In genomic region chr19:49929121-49929610, GRCh38 we compare ENCODE assay signal across 8 cellular contexts. TPM values are rescaled to one million over a fixed set of nuclear protein-coding genes. Genes with fewer than 3 reads are reported as not detected.
DNase-seq lines count a peak whose midpoint lies in the region; TF ChIP-seq lines count a peak whose summit lies in the region.

A gene with protein sequence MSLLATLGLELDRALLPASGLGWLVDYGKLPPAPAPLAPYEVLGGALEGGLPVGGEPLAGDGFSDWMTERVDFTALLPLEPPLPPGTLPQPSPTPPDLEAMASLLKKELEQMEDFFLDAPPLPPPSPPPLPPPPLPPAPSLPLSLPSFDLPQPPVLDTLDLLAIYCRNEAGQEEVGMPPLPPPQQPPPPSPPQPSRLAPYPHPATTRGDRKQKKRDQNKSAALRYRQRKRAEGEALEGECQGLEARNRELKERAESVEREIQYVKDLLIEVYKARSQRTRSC (plus strand): TSS chr19:49929205. CDS start chr19:49930851, 1,646 bp downstream.
A gene with protein sequence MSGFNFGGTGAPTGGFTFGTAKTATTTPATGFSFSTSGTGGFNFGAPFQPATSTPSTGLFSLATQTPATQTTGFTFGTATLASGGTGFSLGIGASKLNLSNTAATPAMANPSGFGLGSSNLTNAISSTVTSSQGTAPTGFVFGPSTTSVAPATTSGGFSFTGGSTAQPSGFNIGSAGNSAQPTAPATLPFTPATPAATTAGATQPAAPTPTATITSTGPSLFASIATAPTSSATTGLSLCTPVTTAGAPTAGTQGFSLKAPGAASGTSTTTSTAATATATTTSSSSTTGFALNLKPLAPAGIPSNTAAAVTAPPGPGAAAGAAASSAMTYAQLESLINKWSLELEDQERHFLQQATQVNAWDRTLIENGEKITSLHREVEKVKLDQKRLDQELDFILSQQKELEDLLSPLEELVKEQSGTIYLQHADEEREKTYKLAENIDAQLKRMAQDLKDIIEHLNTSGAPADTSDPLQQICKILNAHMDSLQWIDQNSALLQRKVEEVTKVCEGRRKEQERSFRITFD (minus strand): TSS chr19:49929504. CDS start chr19:49909807, 19,697 bp downstream.

- peaks cover 79% of the 10 kb centered on the region for H3K36me3 Mint-ChIP-seq in activated T-helper 2 cell treated with anti-CD3 and anti-CD28 coated beads, Interferon-gamma antibody, Interleukin-2, Interleukin-4, amounts not matched to agents 10 μg/mL and 5 μg/mL and 100 μg/mL, durations not matched to agents 14 hours and 24 hours and 36 hours (ENCODE audit: low read depth)
- peaks cover 44% of the 10 kb centered on the region for H3K36me3 Mint-ChIP-seq in nephron (ENCODE audit: low read depth)
- H3K36me3 Mint-ChIP-seq in stimulated activated naive CD8-positive, alpha-beta T cell treated with anti-CD3 and anti-CD28 coated beads, Interleukin-15, Interleukin-2, amounts not matched to agents 100 ng/mL and 50 ng/mL, for 24 hours (ENCODE audit: low read depth) = peaks cover 64% of the 10 kb centered on the region

- DNase-seq in Daoy (ENCODE audit: low read depth) (peak; percentile 95), GM23248 (peak; percentile 89), Kasumi-1 (lab: John Stamatoyannopoulos, UW) (peak; percentile 80 to 92), RPMI7951 (ENCODE audit: low read depth) (peak; percentile 85), fibroblast of peridontal ligament (ENCODE audit: extremely low read depth) (peak; percentile 81)
- peak; percentile 90 for DNase-seq in activated T-helper 2 cell treated with anti-CD3 and anti-CD28 coated beads, Interferon-gamma antibody, Interleukin-2, Interleukin-4, amounts not matched to agents 10 μg/mL and 5 μg/mL and 100 μg/mL, durations not matched to agents 14 hours and 24 hours and 36 hours (ENCODE audit: low spot score)

- 0 to 2% methylated on average over 31 to 48 of the region's 48 CpGs for WGBS in GM23248 (ENCODE audit: low coverage in 1 of 2, low lambda C conversion rate in 2 of 2, missing lambda C conversion rate in 2 of 2), 2 experiments

- peaks cover 50% of the 10 kb centered on the region for H3K79me2 ChIP-seq in GM23248 (ENCODE audit: insufficient read depth)

- H2AFZ ChIP-seq in GM23248 = peak within 1 kb of the TSS; percentile 93

- H3K4me3 Mint-ChIP-seq in activated T-helper 2 cell treated with anti-CD3 and anti-CD28 coated beads, Interferon-gamma antibody, Interleukin-2, Interleukin-4, amounts not matched to agents 10 μg/mL and 5 μg/mL and 100 μg/mL, durations not matched to agents 14 hours and 24 hours and 36 hours (ENCODE audit: low read depth) = peak within 1 kb of the TSS; percentile 98
- peak within 1 kb of the TSS; percentile 90 to 95 (median 95) for H3K4me3 Mint-ChIP-seq in nephron
- H3K4me3 Mint-ChIP-seq in stimulated activated naive CD8-positive, alpha-beta T cell treated with anti-CD3 and anti-CD28 coated beads, Interleukin-15, Interleukin-2, amounts not matched to agents 100 ng/mL and 50 ng/mL, for 24 hours = peak within 1 kb of the TSS; percentile 98

- no peaks in the 10 kb centered on the region for H3K27me3 ChIP-seq in GM23248 (replicated peaks; ENCODE audit: insufficient read depth)

- in situ Hi-C loops in GM23248 (cut with MboI) = loop anchor here (25.0 kb wide), 1 partner anchor 208 kb away; no protein-coding TSS in a partner anchor

- peaks cover 7% of the 10 kb centered on the region; the same call in 1 of the 2 replicates for H3K4me1 ChIP-seq in GM23248 (ENCODE audit: insufficient read depth)

- intact Hi-C loops in activated T-helper 2 cell treated with anti-CD3 and anti-CD28 coated beads, Interferon-gamma antibody, Interleukin-2, Interleukin-4, amounts not matched to agents 10 μg/mL and 5 μg/mL and 100 μg/mL, durations not matched to agents 14 hours and 24 hours and 36 hours (cut with micrococcal nuclease) = loop anchor here (2.0 kb wide), 4 partner anchors 32 to 400 kb away; partner anchors contain the start of genes AKT1S1, IL4I1, KCNC3 and RRAS

- no peaks in the 10 kb centered on the region for H3K9me3 ChIP-seq in GM23248 (ENCODE audit: low read depth)

- peaks cover 12% of the 10 kb centered on the region for H3F3A ChIP-seq in GM23248 (ENCODE audit: insufficient read depth)

- H3K9me2 ChIP-seq in GM23248 (ENCODE audit: insufficient read depth) = no peaks in the 10 kb centered on the region

- peak within 1 kb of the TSS; percentile 87 for H3K27ac ChIP-seq in GM23248

- H3K9me3 Mint-ChIP-seq in activated T-helper 2 cell treated with anti-CD3 and anti-CD28 coated beads, Interferon-gamma antibody, Interleukin-2, Interleukin-4, amounts not matched to agents 10 μg/mL and 5 μg/mL and 100 μg/mL, durations not matched to agents 14 hours and 24 hours and 36 hours = no peaks in the 10 kb centered on the region
- no peaks in the 10 kb centered on the region for H3K9me3 Mint-ChIP-seq in nephron
- H3K9me3 Mint-ChIP-seq in stimulated activated naive CD8-positive, alpha-beta T cell treated with anti-CD3 and anti-CD28 coated beads, Interleukin-15, Interleukin-2, amounts not matched to agents 100 ng/mL and 50 ng/mL, for 24 hours = peaks cover 4% of the 10 kb centered on the region

- peaks cover 36% of the 10 kb centered on the region for H3K4me1 Mint-ChIP-seq in activated T-helper 2 cell treated with anti-CD3 and anti-CD28 coated beads, Interferon-gamma antibody, Interleukin-2, Interleukin-4, amounts not matched to agents 10 μg/mL and 5 μg/mL and 100 μg/mL, durations not matched to agents 14 hours and 24 hours and 36 hours (ENCODE audit: low read depth)
- H3K4me1 Mint-ChIP-seq in nephron = peaks cover 28% of the 10 kb centered on the region
- H3K4me1 Mint-ChIP-seq in stimulated activated naive CD8-positive, alpha-beta T cell treated with anti-CD3 and anti-CD28 coated beads, Interleukin-15, Interleukin-2, amounts not matched to agents 100 ng/mL and 50 ng/mL, for 24 hours (ENCODE audit: low read depth) = peaks cover 84% of the 10 kb centered on the region

- H3K27ac Mint-ChIP-seq in activated T-helper 2 cell treated with anti-CD3 and anti-CD28 coated beads, Interferon-gamma antibody, Interleukin-2, Interleukin-4, amounts not matched to agents 10 μg/mL and 5 μg/mL and 100 μg/mL, durations not matched to agents 14 hours and 24 hours and 36 hours = peak within 1 kb of the TSS; percentile 98
- H3K27ac Mint-ChIP-seq in nephron = peak within 1 kb of the TSS; percentile 94 to 98 (median 96)
- H3K27ac Mint-ChIP-seq in stimulated activated naive CD8-positive, alpha-beta T cell treated with anti-CD3 and anti-CD28 coated beads, Interleukin-15, Interleukin-2, amounts not matched to agents 100 ng/mL and 50 ng/mL, for 24 hours = peak within 1 kb of the TSS; percentile 98

- peaks cover 7% of the 10 kb centered on the region; the same call in 1 of the 2 replicates for H3K36me3 ChIP-seq in GM23248 (ENCODE audit: low read depth)

- no peaks in the 10 kb centered on the region for H4K20me1 ChIP-seq in GM23248 (ENCODE audit: insufficient read depth)

- peak within 1 kb of the TSS; percentile 98 for H3K4me3 ChIP-seq in GM23248

- no peak for TF ChIP-seq CTCF in nephron (IDR thresholded peaks at IDR 0.05; ENCODE audit: unreplicated experiment in 3 of 3)

- H3K4me2 ChIP-seq in GM23248 (ENCODE audit: unreplicated experiment) = peak within 1 kb of the TSS; percentile 80

- H3K9ac ChIP-seq in GM23248 = peak within 1 kb of the TSS; percentile 94

- no peaks in the 10 kb centered on the region for H3K27me3 Mint-ChIP-seq in activated T-helper 2 cell treated with anti-CD3 and anti-CD28 coated beads, Interferon-gamma antibody, Interleukin-2, Interleukin-4, amounts not matched to agents 10 μg/mL and 5 μg/mL and 100 μg/mL, durations not matched to agents 14 hours and 24 hours and 36 hours (ENCODE audit: low read depth)
- no peaks in the 10 kb centered on the region for H3K27me3 Mint-ChIP-seq in nephron (ENCODE audit: low read depth)
- H3K27me3 Mint-ChIP-seq in stimulated activated naive CD8-positive, alpha-beta T cell treated with anti-CD3 and anti-CD28 coated beads, Interleukin-15, Interleukin-2, amounts not matched to agents 100 ng/mL and 50 ng/mL, for 24 hours = no peaks in the 10 kb centered on the region

RNA-seq across cellular contexts. Expression of the first gene that starts in this region (rescaled TPM):
- 8.9 and 17.4 TPM in 2 replicates for total RNA-seq in Daoy (2014; rRNA removed; shearing (Covaris generic))
- total RNA-seq in GM23248 (2014; rRNA removed; shearing (Covaris generic)) = 8.9 and 19.1 TPM in 2 replicates
- 8.0 and 8.9 TPM in 2 replicates for polyA plus RNA-seq in GM23248 (2016; fragmentation: Nextera tagmentation; extraction: Ambion mirVana)
- 9.5 and 11.6 TPM in 2 replicates for total RNA-seq in RPMI7951 (2014; rRNA removed; shearing (Covaris generic))
- 26.0 and 28.3 TPM in 2 replicates for total RNA-seq in activated T-helper 2 cell treated with anti-CD3 and anti-CD28 coated beads, Interferon-gamma antibody, Interleukin-2, Interleukin-4, amounts not matched to agents 10 μg/mL and 5 μg/mL and 100 μg/mL, durations not matched to agents 14 hours and 24 hours and 36 hours

RNA-seq across cellular contexts. Expression of the second gene that starts in this region (rescaled TPM):
- total RNA-seq in Daoy (2014; rRNA removed; shearing (Covaris generic)) = 92.7 and 95.5 TPM in 2 replicates
- total RNA-seq in GM23248 (2014; rRNA removed; shearing (Covaris generic)) = 35.1 and 41.6 TPM in 2 replicates
- 38.4 and 38.5 TPM in 2 replicates for polyA plus RNA-seq in GM23248 (2016; fragmentation: Nextera tagmentation; extraction: Ambion mirVana)
- total RNA-seq in RPMI7951 (2014; rRNA removed; shearing (Covaris generic)) = 51.0 and 69.7 TPM in 2 replicates
- total RNA-seq in activated T-helper 2 cell treated with anti-CD3 and anti-CD28 coated beads, Interferon-gamma antibody, Interleukin-2, Interleukin-4, amounts not matched to agents 10 μg/mL and 5 μg/mL and 100 μg/mL, durations not matched to agents 14 hours and 24 hours and 36 hours = 170 and 178 TPM in 2 replicates

Comparison
In these comparisons a context has a peak if more than half of its experiments do, and no peak if none do; other contexts are left out.
1. Peak in every context shown above with its lines: DNase-seq, H3K4me3 ChIP-seq and H3K27ac ChIP-seq.